ENCODE assay signal across 33 cellular contexts in genomic region chr3:135637033-135637432, GRCh38.
"Had no signal": no experiment of that assay in that cellular context is flagged by ENCODE, and none has a peak within 500 bp of the region (broad histone marks: within the 10 kb centered on the region; RNA-seq: fewer than 3 reads in every experiment).

No MANE protein-coding gene starts in this region.

- FAIRE-seq: astrocyte, TTC549 had no signal

- H3K9me3 ChIP-seq: adrenal gland, body of pancreas, breast epithelium had no signal

- DNase-seq: activated B cell treated with CpG ODN at 0.5 μM for 24 hours; activated CD4-positive, alpha-beta memory T cell treated with anti-CD3 and anti-CD28 coated beads for 36 hours; activated CD4-positive, alpha-beta T cell treated with anti-CD3 and anti-CD28 coated beads for 4 hours; activated CD4-positive, alpha-beta T cell treated with anti-CD3 and anti-CD28 coated beads, Interleukin-2, amount 10 ng/mL, durations not matched to agents 24 days and 14 days; activated CD4-positive, alpha-beta T cell treated with anti-CD3 and anti-CD28 coated beads, Interleukin-2, amount 50 U/mL, for 1 hour; activated CD4-positive, alpha-beta T cell treated with anti-CD3 and anti-CD28 coated beads, Interleukin-2, amount 50 U/mL, for 4 hours; activated CD4-positive, CD25-positive, alpha-beta regulatory T cell treated with anti-CD3 and anti-CD28 coated beads, Interleukin-2, amount 50 U/mL, for 72 hours; activated CD8-positive, alpha-beta memory T cell treated with anti-CD3 and anti-CD28 coated beads, Interleukin-2, amount 50 U/mL, for 4 hours; activated CD8-positive, alpha-beta T cell treated with anti-CD3 and anti-CD28 coated beads for 36 hours; activated effector memory CD4-positive, alpha-beta T cell treated with anti-CD3 and anti-CD28 coated beads, Interleukin-2, amount 50 U/mL, for 16 hours; activated gamma-delta T cell treated with Interleukin-2 at 50 U/mL for 16 hours; activated naive CD4-positive, alpha-beta T cell; activated naive CD4-positive, alpha-beta T cell treated with anti-CD3 and anti-CD28 coated beads for 36 hours; activated naive CD4-positive, alpha-beta T cell treated with anti-CD3 and anti-CD28 coated beads, Interleukin-2, amount 50 U/mL, for 16 hours; activated naive CD8-positive, alpha-beta T cell treated with anti-CD3 and anti-CD28 coated beads for 36 hours; activated T-cell treated with anti-CD3 and anti-CD28 coated beads for 4 hours; activated T-cell treated with anti-CD3 and anti-CD28 coated beads, Interleukin-2, amount 50 U/mL, for 1 hour; activated T-cell treated with anti-CD3 and anti-CD28 coated beads, Interleukin-2, amount 50 U/mL, for 4 hours; activated T-cell treated with anti-CD3 and anti-CD28 coated beads, Interleukin-2, amount 50 U/mL, for 72 hours; adrenal gland; amniotic stem cell; aorta; body of pancreas; brain microvascular endothelial cell; central memory CD4-positive, alpha-beta T cell; T-helper 2 cell; T-helper 9 cell had no signal

- H3K27ac ChIP-seq: adrenal gland, body of pancreas, brain microvascular endothelial cell, breast epithelium, VCaP had no signal

- H3K4me1 ChIP-seq: adrenal gland, body of pancreas, breast epithelium had no signal

- H3K4me3 ChIP-seq: adrenal gland, body of pancreas, breast epithelium had no signal

- ATAC-seq: activated CD8-positive, alpha-beta T cell treated with anti-CD3 and anti-CD28 coated beads for 36 hours; activated naive CD4-positive, alpha-beta T cell treated with anti-CD3 and anti-CD28 coated beads, Interleukin-2, amount 50 U/mL, for 72 hours; activated T-cell treated with anti-CD3 and anti-CD28 coated beads, Interleukin-2, amount 50 U/mL, for 4 hours; activated T-cell treated with anti-CD3 and anti-CD28 coated beads, Interleukin-2, amount 50 U/mL, for 72 hours; activated T-helper 17 cell treated with anti-CD3 and anti-CD28 coated beads, Interleukin-2, amount 50 U/mL, for 72 hours; body of pancreas had no signal

- H3K36me3 ChIP-seq: adrenal gland, brain microvascular endothelial cell, breast epithelium had no signal

- H3K27me3 ChIP-seq: adrenal gland, body of pancreas, brain microvascular endothelial cell, breast epithelium had no signal
